1 cellular context compared by ENCODE assay signal in genomic region chr5:103120607-103121200, GRCh38.
TF ChIP-seq lines count a peak whose summit lies in the region.

No MANE protein-coding gene starts in this region.

TF ChIP-seq in GM12878, 131 proteins besides CTCF, POLR2A, EP300 and RAD21:
- TF ChIP-seq BHLHE40 (IDR thresholded peaks at IDR 0.05; ENCODE audit: borderline replicate concordance in 1 of 2, low read depth in 2 of 2, low read length in 1 of 2) (no peak), SPI1 (IDR thresholded peaks at IDR 0.05; ENCODE audit: borderline replicate concordance, insufficient read depth, low read depth, low read length) (no peak; the same call in 1 of the 2 replicates), NKRF (conservative IDR thresholded peaks at IDR 0.05) (peak; percentile 71; the same call in 1 of the 2 replicates), MTA3 (IDR thresholded peaks at IDR 0.05; ENCODE audit: borderline replicate concordance, low read length) (no peak), RELA (IDR thresholded peaks at IDR 0.05; ENCODE audit: borderline replicate concordance, partially characterized antibody) (no peak), JUNB (IDR thresholded peaks at IDR 0.05) (no peak)
- TF ChIP-seq, protein P1, sequence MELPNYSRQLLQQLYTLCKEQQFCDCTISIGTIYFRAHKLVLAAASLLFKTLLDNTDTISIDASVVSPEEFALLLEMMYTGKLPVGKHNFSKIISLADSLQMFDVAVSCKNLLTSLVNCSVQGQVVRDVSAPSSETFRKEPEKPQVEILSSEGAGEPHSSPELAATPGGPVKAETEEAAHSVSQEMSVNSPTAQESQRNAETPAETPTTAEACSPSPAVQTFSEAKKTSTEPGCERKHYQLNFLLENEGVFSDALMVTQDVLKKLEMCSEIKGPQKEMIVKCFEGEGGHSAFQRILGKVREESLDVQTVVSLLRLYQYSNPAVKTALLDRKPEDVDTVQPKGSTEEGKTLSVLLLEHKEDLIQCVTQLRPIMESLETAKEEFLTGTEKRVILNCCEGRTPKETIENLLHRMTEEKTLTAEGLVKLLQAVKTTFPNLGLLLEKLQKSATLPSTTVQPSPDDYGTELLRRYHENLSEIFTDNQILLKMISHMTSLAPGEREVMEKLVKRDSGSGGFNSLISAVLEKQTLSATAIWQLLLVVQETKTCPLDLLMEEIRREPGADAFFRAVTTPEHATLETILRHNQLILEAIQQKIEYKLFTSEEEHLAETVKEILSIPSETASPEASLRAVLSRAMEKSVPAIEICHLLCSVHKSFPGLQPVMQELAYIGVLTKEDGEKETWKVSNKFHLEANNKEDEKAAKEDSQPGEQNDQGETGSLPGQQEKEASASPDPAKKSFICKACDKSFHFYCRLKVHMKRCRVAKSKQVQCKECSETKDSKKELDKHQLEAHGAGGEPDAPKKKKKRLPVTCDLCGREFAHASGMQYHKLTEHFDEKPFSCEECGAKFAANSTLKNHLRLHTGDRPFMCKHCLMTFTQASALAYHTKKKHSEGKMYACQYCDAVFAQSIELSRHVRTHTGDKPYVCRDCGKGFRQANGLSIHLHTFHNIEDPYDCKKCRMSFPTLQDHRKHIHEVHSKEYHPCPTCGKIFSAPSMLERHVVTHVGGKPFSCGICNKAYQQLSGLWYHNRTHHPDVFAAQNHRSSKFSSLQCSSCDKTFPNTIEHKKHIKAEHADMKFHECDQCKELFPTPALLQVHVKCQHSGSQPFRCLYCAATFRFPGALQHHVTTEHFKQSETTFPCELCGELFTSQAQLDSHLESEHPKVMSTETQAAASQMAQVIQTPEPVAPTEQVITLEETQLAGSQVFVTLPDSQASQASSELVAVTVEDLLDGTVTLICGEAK (IDR thresholded peaks at IDR 0.05; ENCODE audit: borderline replicate concordance), result no peak
